In genomic region chr3:80000022-80000421, GRCh38 we compare ENCODE assay signal across 21 cellular contexts.
"Had no signal": no experiment of that assay in that cellular context is flagged by ENCODE, and none has a peak within 500 bp of the region (broad histone marks: within the 10 kb centered on the region; RNA-seq: fewer than 3 reads in every experiment).

No MANE protein-coding gene starts in this region.

- H3K4me3 Mint-ChIP-seq: activated naive CD4-positive, alpha-beta T cell treated with anti-CD3 and anti-CD28 coated beads, Interleukin-2, amount 50 U/mL, for 24 hours; endodermal cell; immature natural killer cell; natural killer cell treated with Interleukin-12 subunit alpha and Interleukin-12 subunit beta and Interleukin-15 and Interleukin-18, amount 100 ng/mL, for 72 hours had no signal

- H3K27me3 Mint-ChIP-seq: activated naive CD4-positive, alpha-beta T cell treated with anti-CD3 and anti-CD28 coated beads, Interleukin-2, amount 50 U/mL, for 24 hours; natural killer cell treated with Interleukin-12 subunit alpha and Interleukin-12 subunit beta and Interleukin-15 and Interleukin-18, amount 100 ng/mL, for 72 hours; progenitor cell of endocrine pancreas had no signal

- DNase-seq: activated CD4-positive, alpha-beta T cell treated with anti-CD3 and anti-CD28 coated beads for 1 hour; activated gamma-delta T cell treated with Interleukin-2 at 50 U/mL for 16 hours; activated T-cell treated with anti-CD3 and anti-CD28 coated beads, Interleukin-2, amount 50 U/mL, for 1 hour; aorta; cerebellar nuclear complex; endodermal cell; erythroblast; foreskin fibroblast; immature natural killer cell; kidney glomerular epithelial cell; left lung; midbrain; spleen; stimulated activated CD4-positive, alpha-beta T cell treated with anti-CD3 and anti-CD28 coated beads, Interleukin-4, amount 100 ng/mL, for 1 hour; stimulated activated naive CD4-positive, alpha-beta T cell; T-helper 1 cell; T-helper 9 cell; upper lobe of left lung had no signal

- H3K27ac Mint-ChIP-seq: activated naive CD4-positive, alpha-beta T cell treated with anti-CD3 and anti-CD28 coated beads, Interleukin-2, amount 50 U/mL, for 24 hours; endodermal cell; immature natural killer cell; natural killer cell treated with Interleukin-12 subunit alpha and Interleukin-12 subunit beta and Interleukin-15 and Interleukin-18, amount 100 ng/mL, for 72 hours; progenitor cell of endocrine pancreas had no signal

- H3K9me3 Mint-ChIP-seq: endodermal cell had no signal

- H3K36me3 Mint-ChIP-seq: activated naive CD4-positive, alpha-beta T cell treated with anti-CD3 and anti-CD28 coated beads, Interleukin-2, amount 50 U/mL, for 24 hours; immature natural killer cell had no signal

- H3K4me1 Mint-ChIP-seq: activated naive CD4-positive, alpha-beta T cell treated with anti-CD3 and anti-CD28 coated beads, Interleukin-2, amount 50 U/mL, for 24 hours; endodermal cell; immature natural killer cell had no signal

- ATAC-seq: left lung; natural killer cell treated with Interleukin-12 subunit alpha and Interleukin-12 subunit beta and Interleukin-15 and Interleukin-18, amount 100 ng/mL, for 72 hours had no signal
